34 cellular contexts compared by ENCODE assay signal in the genomic region with DNA sequence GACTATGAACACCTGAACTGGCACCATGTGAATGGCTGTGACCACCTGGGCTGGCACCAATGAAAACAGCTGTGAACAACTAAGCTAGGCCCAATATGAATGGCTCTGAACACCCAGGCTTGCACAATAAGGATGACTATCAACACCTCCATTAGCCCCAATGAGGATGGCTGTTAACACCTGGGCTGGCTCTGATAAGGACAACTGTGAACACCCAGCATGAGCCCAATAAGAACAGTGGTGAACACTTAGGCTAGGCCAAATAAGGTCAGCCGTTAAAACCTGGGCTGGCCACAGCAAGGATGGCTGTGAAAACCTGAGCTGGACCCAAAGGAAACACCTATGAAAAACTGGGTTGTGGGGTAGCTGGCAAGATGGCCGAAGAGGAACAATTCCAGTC.
"Had no signal": no experiment of that assay in that cellular context is flagged by ENCODE, and none has a peak within 500 bp of the region (broad histone marks: within the 10 kb centered on the region; RNA-seq: fewer than 3 reads in every experiment).

No MANE protein-coding gene starts in this region.

- H3K9me3 Mint-ChIP-seq: activated B cell treated with CpG ODN at 0.5 μM for 24 hours had no signal

- H3K27ac ChIP-seq: ascending aorta, body of pancreas, brain microvascular endothelial cell, breast epithelium, VCaP had no signal

- H3K27me3 ChIP-seq: ascending aorta, body of pancreas, brain microvascular endothelial cell, breast epithelium had no signal

- H3K9me3 ChIP-seq: ascending aorta, body of pancreas had no signal

- H3K27me3 Mint-ChIP-seq: activated B cell treated with CpG ODN at 0.5 μM for 24 hours; activated CD4-positive, alpha-beta memory T cell treated with anti-CD3 and anti-CD28 coated beads, Interleukin-2, amount 10 ng/mL, durations not matched to agents 7 days and 5 days; activated CD4-positive, alpha-beta T cell treated with anti-CD3 and anti-CD28 coated beads, Interleukin-2, amount 10 ng/mL, durations not matched to agents 7 days and 5 days; activated naive CD4-positive, alpha-beta T cell treated with anti-CD3 and anti-CD28 coated beads, Interleukin-2, amount 10 ng/mL, durations not matched to agents 7 days and 5 days; activated naive CD4-positive, alpha-beta T cell treated with anti-CD3 and anti-CD28 coated beads, Interleukin-2, amount 50 U/mL, for 24 hours; activated naive CD8-positive, alpha-beta T cell; activated naive CD8-positive, alpha-beta T cell treated with anti-CD3 and anti-CD28 coated beads, Interleukin-2, amount 10 ng/mL, durations not matched to agents 7 days and 5 days; activated naive CD8-positive, alpha-beta T cell treated with anti-CD3 and anti-CD28 coated beads, Interleukin-2, amount 50 U/mL, for 24 hours; activated T-helper 17 cell treated with anti-CD3 and anti-CD28 coated beads, Interleukin-2, amount 50 U/mL, for 72 hours had no signal

- H3K27ac Mint-ChIP-seq: activated B cell treated with CpG ODN at 0.5 μM for 24 hours; activated CD4-positive, alpha-beta memory T cell treated with anti-CD3 and anti-CD28 coated beads, Interleukin-2, amount 10 ng/mL, durations not matched to agents 7 days and 5 days; activated CD4-positive, alpha-beta T cell treated with anti-CD3 and anti-CD28 coated beads, Interleukin-2, amount 10 ng/mL, durations not matched to agents 7 days and 5 days; activated naive CD4-positive, alpha-beta T cell treated with anti-CD3 and anti-CD28 coated beads, Interleukin-2, amount 10 ng/mL, durations not matched to agents 7 days and 5 days; activated naive CD4-positive, alpha-beta T cell treated with anti-CD3 and anti-CD28 coated beads, Interleukin-2, amount 50 U/mL, for 24 hours; activated naive CD8-positive, alpha-beta T cell; activated naive CD8-positive, alpha-beta T cell treated with anti-CD3 and anti-CD28 coated beads, Interleukin-2, amount 10 ng/mL, durations not matched to agents 7 days and 5 days; activated naive CD8-positive, alpha-beta T cell treated with anti-CD3 and anti-CD28 coated beads, Interleukin-2, amount 50 U/mL, for 24 hours; activated T-cell treated with anti-CD3 and anti-CD28 coated beads, Interleukin-2, amount 50 U/mL, for 72 hours; activated T-helper 1 cell treated with anti-CD3 and anti-CD28 coated beads, Interleukin-12 subunit alpha, Interleukin-12 subunit beta, Interleukin-2, Interleukin-4 antibody, amounts not matched to agents 30 ng/mL and 10 ng/mL and 1 ng/mL, durations not matched to agents 14 hours and 24 hours and 36 hours; activated T-helper 17 cell treated with anti-CD3 and anti-CD28 coated beads, Interleukin-2, amount 50 U/mL, for 72 hours; T-helper 1 cell treated with Interleukin-12 subunit alpha and Interleukin-12 subunit beta and Interleukin-4 antibody, amounts not matched to agents 30 μg/mL and 1 μg/mL, for 36 hours; T-helper 2 cell treated with Interferon-gamma antibody and Interleukin-4, amounts not matched to agents 5 μg/mL and 100 μg/mL, for 36 hours had no signal

- DNase-seq: activated B cell treated with CpG ODN at 0.5 μM for 24 hours; activated CD4-positive, alpha-beta memory T cell treated with anti-CD3 and anti-CD28 coated beads, Interleukin-2, amount 10 ng/mL, durations not matched to agents 7 days and 5 days; activated CD4-positive, alpha-beta T cell treated with anti-CD3 and anti-CD28 coated beads for 4 hours; activated CD4-positive, alpha-beta T cell treated with anti-CD3 and anti-CD28 coated beads, Interleukin-2, amount 10 ng/mL, durations not matched to agents 7 days and 5 days; activated CD4-positive, alpha-beta T cell treated with anti-CD3 and anti-CD28 coated beads, Interleukin-2, amount 50 U/mL, for 48 hours; activated CD4-positive, CD25-positive, alpha-beta regulatory T cell treated with anti-CD3 and anti-CD28 coated beads, Interleukin-2, amount 50 U/mL, for 72 hours; activated CD8-positive, alpha-beta memory T cell treated with anti-CD3 and anti-CD28 coated beads, Interleukin-2, amount 50 U/mL, for 4 hours; activated effector memory CD4-positive, alpha-beta T cell treated with anti-CD3 and anti-CD28 coated beads, Interleukin-2, amount 50 U/mL, for 16 hours; activated gamma-delta T cell treated with Interleukin-2 at 50 U/mL for 16 hours; activated naive CD4-positive, alpha-beta T cell treated with anti-CD3 and anti-CD28 coated beads, Interleukin-2, amount 10 ng/mL, durations not matched to agents 7 days and 5 days; activated naive CD4-positive, alpha-beta T cell treated with Interleukin-2 at 50 U/mL for 16 hours; activated naive CD8-positive, alpha-beta T cell treated with anti-CD3 and anti-CD28 coated beads, Interleukin-2, amount 10 ng/mL, durations not matched to agents 7 days and 5 days; activated naive CD8-positive, alpha-beta T cell treated with anti-CD3 and anti-CD28 coated beads, Interleukin-2, amount 50 U/mL, for 24 hours; activated T-cell treated with anti-CD3 and anti-CD28 coated beads for 4 hours; activated T-cell treated with anti-CD3 and anti-CD28 coated beads, Interleukin-2, amount 50 U/mL, for 1 hour; activated T-cell treated with anti-CD3 and anti-CD28 coated beads, Interleukin-2, amount 50 U/mL, for 4 hours; activated T-cell treated with anti-CD3 and anti-CD28 coated beads, Interleukin-2, amount 50 U/mL, for 72 hours; amygdala; anterior cingulate cortex; body of pancreas; brain microvascular endothelial cell; central memory CD4-positive, alpha-beta T cell; T-helper 1 cell; T-helper 2 cell; T-helper 9 cell had no signal

- H3K4me3 ChIP-seq: ascending aorta, body of pancreas, breast epithelium had no signal

- ATAC-seq: activated naive CD8-positive, alpha-beta T cell treated with anti-CD3 and anti-CD28 coated beads, Interleukin-2, amount 50 U/mL, for 24 hours; activated T-cell treated with anti-CD3 and anti-CD28 coated beads, Interleukin-2, amount 50 U/mL, for 4 hours; activated T-cell treated with anti-CD3 and anti-CD28 coated beads, Interleukin-2, amount 50 U/mL, for 72 hours; activated T-helper 17 cell treated with anti-CD3 and anti-CD28 coated beads, Interleukin-2, amount 50 U/mL, for 72 hours; body of pancreas had no signal

- H3K36me3 Mint-ChIP-seq: activated naive CD4-positive, alpha-beta T cell treated with anti-CD3 and anti-CD28 coated beads, Interleukin-2, amount 10 ng/mL, durations not matched to agents 7 days and 5 days; activated naive CD4-positive, alpha-beta T cell treated with anti-CD3 and anti-CD28 coated beads, Interleukin-2, amount 50 U/mL, for 24 hours; activated naive CD8-positive, alpha-beta T cell; activated naive CD8-positive, alpha-beta T cell treated with anti-CD3 and anti-CD28 coated beads, Interleukin-2, amount 10 ng/mL, durations not matched to agents 7 days and 5 days had no signal

- H3K4me1 Mint-ChIP-seq: activated B cell treated with CpG ODN at 0.5 μM for 24 hours; activated CD4-positive, alpha-beta memory T cell treated with anti-CD3 and anti-CD28 coated beads, Interleukin-2, amount 10 ng/mL, durations not matched to agents 7 days and 5 days; activated CD4-positive, alpha-beta T cell treated with anti-CD3 and anti-CD28 coated beads, Interleukin-2, amount 10 ng/mL, durations not matched to agents 7 days and 5 days; activated naive CD4-positive, alpha-beta T cell treated with anti-CD3 and anti-CD28 coated beads, Interleukin-2, amount 10 ng/mL, durations not matched to agents 7 days and 5 days; activated naive CD4-positive, alpha-beta T cell treated with anti-CD3 and anti-CD28 coated beads, Interleukin-2, amount 50 U/mL, for 24 hours; activated naive CD8-positive, alpha-beta T cell treated with anti-CD3 and anti-CD28 coated beads, Interleukin-2, amount 10 ng/mL, durations not matched to agents 7 days and 5 days; activated naive CD8-positive, alpha-beta T cell treated with anti-CD3 and anti-CD28 coated beads, Interleukin-2, amount 50 U/mL, for 24 hours; activated T-helper 17 cell treated with anti-CD3 and anti-CD28 coated beads, Interleukin-2, amount 50 U/mL, for 72 hours had no signal

- H3K4me3 Mint-ChIP-seq: activated B cell treated with CpG ODN at 0.5 μM for 24 hours; activated CD4-positive, alpha-beta memory T cell treated with anti-CD3 and anti-CD28 coated beads, Interleukin-2, amount 10 ng/mL, durations not matched to agents 7 days and 5 days; activated CD4-positive, alpha-beta T cell treated with anti-CD3 and anti-CD28 coated beads, Interleukin-2, amount 10 ng/mL, durations not matched to agents 7 days and 5 days; activated naive CD4-positive, alpha-beta T cell treated with anti-CD3 and anti-CD28 coated beads, Interleukin-2, amount 10 ng/mL, durations not matched to agents 7 days and 5 days; activated naive CD4-positive, alpha-beta T cell treated with anti-CD3 and anti-CD28 coated beads, Interleukin-2, amount 50 U/mL, for 24 hours; activated naive CD8-positive, alpha-beta T cell; activated naive CD8-positive, alpha-beta T cell treated with anti-CD3 and anti-CD28 coated beads, Interleukin-2, amount 10 ng/mL, durations not matched to agents 7 days and 5 days; activated naive CD8-positive, alpha-beta T cell treated with anti-CD3 and anti-CD28 coated beads, Interleukin-2, amount 50 U/mL, for 24 hours; activated T-cell treated with anti-CD3 and anti-CD28 coated beads, Interleukin-2, amount 50 U/mL, for 4 hours; activated T-cell treated with anti-CD3 and anti-CD28 coated beads, Interleukin-2, amount 50 U/mL, for 72 hours; activated T-helper 1 cell treated with anti-CD3 and anti-CD28 coated beads, Interleukin-12 subunit alpha, Interleukin-12 subunit beta, Interleukin-2, Interleukin-4 antibody, amounts not matched to agents 30 ng/mL and 10 ng/mL and 1 ng/mL, durations not matched to agents 14 hours and 24 hours and 36 hours; activated T-helper 17 cell treated with anti-CD3 and anti-CD28 coated beads, Interleukin-2, amount 50 U/mL, for 72 hours; T-helper 1 cell treated with Interleukin-12 subunit alpha and Interleukin-12 subunit beta and Interleukin-4 antibody, amounts not matched to agents 30 μg/mL and 1 μg/mL, for 36 hours; T-helper 2 cell treated with Interferon-gamma antibody and Interleukin-4, amounts not matched to agents 5 μg/mL and 100 μg/mL, for 36 hours had no signal

- H3K4me1 ChIP-seq: ascending aorta, body of pancreas, breast epithelium had no signal

- H3K36me3 ChIP-seq: ascending aorta, brain microvascular endothelial cell, breast epithelium had no signal
